Comparison of ENCODE assay signal across 36 cellular contexts in the genomic region with DNA sequence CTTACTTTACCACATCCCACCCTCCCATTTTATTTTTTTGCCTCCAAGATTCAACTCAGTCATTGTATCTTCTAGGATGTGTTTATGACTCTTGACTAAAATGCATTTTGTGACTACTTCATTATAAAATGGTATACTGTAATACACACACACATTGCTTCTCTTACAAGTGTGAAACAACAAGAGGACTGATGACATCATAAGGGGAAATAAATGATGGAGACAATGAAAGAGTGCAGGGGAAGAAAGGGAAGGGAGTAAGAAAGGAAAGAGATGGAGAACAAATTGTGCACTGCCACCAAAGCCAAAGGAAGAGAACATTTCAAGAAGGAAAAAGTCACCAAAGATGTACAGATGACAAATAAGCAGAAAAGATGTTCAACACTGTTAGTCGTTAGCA.
"Had no signal": no experiment of that assay in that cellular context is flagged by ENCODE, and none has a peak within 500 bp of the region (broad histone marks: within the 10 kb centered on the region; RNA-seq: fewer than 3 reads in every experiment).

No MANE protein-coding gene starts in this region.

- H3K4me3 ChIP-seq: adrenal gland, body of pancreas, breast epithelium had no signal

- H3K4me3 Mint-ChIP-seq: activated B cell treated with CpG ODN at 0.5 μM for 24 hours; activated CD4-positive, alpha-beta memory T cell treated with anti-CD3 and anti-CD28 coated beads for 36 hours; activated CD4-positive, alpha-beta T cell treated with anti-CD3 and anti-CD28 coated beads, Interleukin-2, amount 10 ng/mL, durations not matched to agents 24 days and 14 days; activated CD8-positive, alpha-beta T cell treated with anti-CD3 and anti-CD28 coated beads for 36 hours; activated naive CD4-positive, alpha-beta T cell treated with anti-CD3 and anti-CD28 coated beads for 36 hours; activated naive CD8-positive, alpha-beta T cell treated with anti-CD3 and anti-CD28 coated beads for 36 hours; activated T-cell treated with anti-CD3 and anti-CD28 coated beads, Interleukin-2, amount 50 U/mL, for 4 hours; activated T-cell treated with anti-CD3 and anti-CD28 coated beads, Interleukin-2, amount 50 U/mL, for 72 hours; activated T-helper 1 cell treated with anti-CD3 and anti-CD28 coated beads, Interleukin-12 subunit alpha, Interleukin-12 subunit beta, Interleukin-2, Interleukin-4 antibody, amounts not matched to agents 30 ng/mL and 10 ng/mL and 1 ng/mL, durations not matched to agents 14 hours and 24 hours and 36 hours; activated T-helper 17 cell treated with anti-CD3 and anti-CD28 coated beads, Interleukin-2, amount 50 U/mL, for 72 hours; T-helper 1 cell treated with Interleukin-12 subunit alpha and Interleukin-12 subunit beta and Interleukin-4 antibody, amounts not matched to agents 30 μg/mL and 1 μg/mL, for 36 hours; T-helper 2 cell treated with Interferon-gamma antibody and Interleukin-4, amounts not matched to agents 5 μg/mL and 100 μg/mL, for 36 hours had no signal

- ATAC-seq: activated CD8-positive, alpha-beta T cell treated with anti-CD3 and anti-CD28 coated beads for 36 hours; activated naive CD4-positive, alpha-beta T cell treated with anti-CD3 and anti-CD28 coated beads, Interleukin-2, amount 50 U/mL, for 72 hours; activated T-cell treated with anti-CD3 and anti-CD28 coated beads, Interleukin-2, amount 50 U/mL, for 4 hours; activated T-cell treated with anti-CD3 and anti-CD28 coated beads, Interleukin-2, amount 50 U/mL, for 72 hours; activated T-helper 17 cell treated with anti-CD3 and anti-CD28 coated beads, Interleukin-2, amount 50 U/mL, for 72 hours; body of pancreas had no signal

- H3K36me3 ChIP-seq: adrenal gland, brain microvascular endothelial cell, breast epithelium had no signal

- H3K27ac ChIP-seq: adrenal gland, body of pancreas, brain microvascular endothelial cell, breast epithelium, VCaP had no signal

- DNase-seq: activated B cell treated with CpG ODN at 0.5 μM for 24 hours; activated CD4-positive, alpha-beta memory T cell treated with anti-CD3 and anti-CD28 coated beads for 36 hours; activated CD4-positive, alpha-beta T cell treated with anti-CD3 and anti-CD28 coated beads for 4 hours; activated CD4-positive, alpha-beta T cell treated with anti-CD3 and anti-CD28 coated beads, Interleukin-2, amount 10 ng/mL, durations not matched to agents 24 days and 14 days; activated CD4-positive, alpha-beta T cell treated with anti-CD3 and anti-CD28 coated beads, Interleukin-2, amount 50 U/mL, for 1 hour; activated CD4-positive, alpha-beta T cell treated with anti-CD3 and anti-CD28 coated beads, Interleukin-2, amount 50 U/mL, for 4 hours; activated CD4-positive, CD25-positive, alpha-beta regulatory T cell treated with anti-CD3 and anti-CD28 coated beads, Interleukin-2, amount 50 U/mL, for 72 hours; activated CD8-positive, alpha-beta memory T cell treated with anti-CD3 and anti-CD28 coated beads, Interleukin-2, amount 50 U/mL, for 4 hours; activated CD8-positive, alpha-beta T cell treated with anti-CD3 and anti-CD28 coated beads for 36 hours; activated effector memory CD4-positive, alpha-beta T cell treated with anti-CD3 and anti-CD28 coated beads, Interleukin-2, amount 50 U/mL, for 16 hours; activated gamma-delta T cell treated with Interleukin-2 at 50 U/mL for 16 hours; activated naive CD4-positive, alpha-beta T cell; activated naive CD4-positive, alpha-beta T cell treated with anti-CD3 and anti-CD28 coated beads for 36 hours; activated naive CD4-positive, alpha-beta T cell treated with anti-CD3 and anti-CD28 coated beads, Interleukin-2, amount 50 U/mL, for 16 hours; activated naive CD8-positive, alpha-beta T cell treated with anti-CD3 and anti-CD28 coated beads for 36 hours; activated T-cell treated with anti-CD3 and anti-CD28 coated beads for 4 hours; activated T-cell treated with anti-CD3 and anti-CD28 coated beads, Interleukin-2, amount 50 U/mL, for 1 hour; activated T-cell treated with anti-CD3 and anti-CD28 coated beads, Interleukin-2, amount 50 U/mL, for 4 hours; activated T-cell treated with anti-CD3 and anti-CD28 coated beads, Interleukin-2, amount 50 U/mL, for 72 hours; adrenal gland; amniotic stem cell; aorta; body of pancreas; brain microvascular endothelial cell; central memory CD4-positive, alpha-beta T cell; T-helper 2 cell; T-helper 9 cell had no signal

- H3K4me1 ChIP-seq: adrenal gland, body of pancreas, breast epithelium had no signal

- H3K27me3 Mint-ChIP-seq: activated CD8-positive, alpha-beta T cell treated with anti-CD3 and anti-CD28 coated beads for 36 hours; activated naive CD8-positive, alpha-beta T cell treated with anti-CD3 and anti-CD28 coated beads for 36 hours; activated T-helper 17 cell treated with anti-CD3 and anti-CD28 coated beads, Interleukin-2, amount 50 U/mL, for 72 hours had no signal

- H3K4me1 Mint-ChIP-seq: activated CD4-positive, alpha-beta T cell treated with anti-CD3 and anti-CD28 coated beads, Interleukin-2, amount 10 ng/mL, durations not matched to agents 24 days and 14 days; activated naive CD8-positive, alpha-beta T cell treated with anti-CD3 and anti-CD28 coated beads for 36 hours; activated T-helper 17 cell treated with anti-CD3 and anti-CD28 coated beads, Interleukin-2, amount 50 U/mL, for 72 hours had no signal

- H3K36me3 Mint-ChIP-seq: activated CD4-positive, alpha-beta memory T cell treated with anti-CD3 and anti-CD28 coated beads for 36 hours; activated naive CD4-positive, alpha-beta T cell treated with anti-CD3 and anti-CD28 coated beads, Interleukin-2, amount 50 U/mL, for 72 hours; activated naive CD8-positive, alpha-beta T cell treated with anti-CD3 and anti-CD28 coated beads for 36 hours had no signal

- H3K27ac Mint-ChIP-seq: activated B cell treated with CpG ODN at 0.5 μM for 24 hours; activated CD4-positive, alpha-beta memory T cell treated with anti-CD3 and anti-CD28 coated beads for 36 hours; activated CD4-positive, alpha-beta T cell treated with anti-CD3 and anti-CD28 coated beads, Interleukin-2, amount 10 ng/mL, durations not matched to agents 24 days and 14 days; activated CD8-positive, alpha-beta T cell treated with anti-CD3 and anti-CD28 coated beads for 36 hours; activated naive CD4-positive, alpha-beta T cell treated with anti-CD3 and anti-CD28 coated beads for 36 hours; activated naive CD4-positive, alpha-beta T cell treated with anti-CD3 and anti-CD28 coated beads, Interleukin-2, amount 50 U/mL, for 72 hours; activated naive CD8-positive, alpha-beta T cell treated with anti-CD3 and anti-CD28 coated beads for 36 hours; activated T-cell treated with anti-CD3 and anti-CD28 coated beads, Interleukin-2, amount 50 U/mL, for 72 hours; activated T-helper 1 cell treated with anti-CD3 and anti-CD28 coated beads, Interleukin-12 subunit alpha, Interleukin-12 subunit beta, Interleukin-2, Interleukin-4 antibody, amounts not matched to agents 30 ng/mL and 10 ng/mL and 1 ng/mL, durations not matched to agents 14 hours and 24 hours and 36 hours; activated T-helper 17 cell treated with anti-CD3 and anti-CD28 coated beads, Interleukin-2, amount 50 U/mL, for 72 hours; T-helper 1 cell treated with Interleukin-12 subunit alpha and Interleukin-12 subunit beta and Interleukin-4 antibody, amounts not matched to agents 30 μg/mL and 1 μg/mL, for 36 hours; T-helper 2 cell treated with Interferon-gamma antibody and Interleukin-4, amounts not matched to agents 5 μg/mL and 100 μg/mL, for 36 hours had no signal

- H3K9me3 Mint-ChIP-seq: activated B cell treated with CpG ODN at 0.5 μM for 24 hours; activated CD4-positive, alpha-beta memory T cell treated with anti-CD3 and anti-CD28 coated beads for 36 hours; activated CD4-positive, alpha-beta T cell treated with anti-CD3 and anti-CD28 coated beads, Interleukin-2, amount 10 ng/mL, durations not matched to agents 24 days and 14 days; activated CD8-positive, alpha-beta T cell treated with anti-CD3 and anti-CD28 coated beads for 36 hours; activated naive CD4-positive, alpha-beta T cell treated with anti-CD3 and anti-CD28 coated beads for 36 hours; activated naive CD4-positive, alpha-beta T cell treated with anti-CD3 and anti-CD28 coated beads, Interleukin-2, amount 50 U/mL, for 72 hours; activated naive CD8-positive, alpha-beta T cell treated with anti-CD3 and anti-CD28 coated beads for 36 hours; activated T-cell treated with anti-CD3 and anti-CD28 coated beads, Interleukin-2, amount 50 U/mL, for 4 hours; activated T-helper 1 cell treated with anti-CD3 and anti-CD28 coated beads, Interleukin-12 subunit alpha, Interleukin-12 subunit beta, Interleukin-2, Interleukin-4 antibody, amounts not matched to agents 30 ng/mL and 10 ng/mL and 1 ng/mL, durations not matched to agents 14 hours and 24 hours and 36 hours; activated T-helper 17 cell treated with anti-CD3 and anti-CD28 coated beads, Interleukin-2, amount 50 U/mL, for 72 hours; T-helper 1 cell treated with Interleukin-12 subunit alpha and Interleukin-12 subunit beta and Interleukin-4 antibody, amounts not matched to agents 30 μg/mL and 1 μg/mL, for 36 hours; T-helper 2 cell treated with Interferon-gamma antibody and Interleukin-4, amounts not matched to agents 5 μg/mL and 100 μg/mL, for 36 hours had no signal

- FAIRE-seq: astrocyte, TTC549 had no signal

- H3K27me3 ChIP-seq: adrenal gland, body of pancreas, brain microvascular endothelial cell, breast epithelium had no signal

- H3K9me3 ChIP-seq: adrenal gland, body of pancreas, breast epithelium had no signal
